Comparison of ENCODE assay signal across 19 cellular contexts in genomic region chr2:40690525-40690924, GRCh38.
DNase-seq lines count a peak whose midpoint lies in the region; ATAC-seq and TF ChIP-seq lines count a peak whose summit lies in the region.
"Had no signal": no experiment of that assay in that cellular context is flagged by ENCODE, and none has a peak within 500 bp of the region (broad histone marks: within the 10 kb centered on the region; RNA-seq: fewer than 3 reads in every experiment).

No MANE protein-coding gene starts in this region.

- H3K4me3 ChIP-seq in heart left ventricle (no peak overlapping the region), vagina (no peak overlapping the region)

- H3K27me3 Mint-ChIP-seq in CD4-positive, alpha-beta T cell, result no peaks in the 10 kb centered on the region
- H3K27me3 Mint-ChIP-seq: IgD-negative memory B cell had no signal

- H3K36me3 ChIP-seq in heart left ventricle (no peaks in the 10 kb centered on the region), vagina (no peaks in the 10 kb centered on the region)

- no peaks in the 10 kb centered on the region for H3K4me1 ChIP-seq in heart left ventricle
- no peaks in the 10 kb centered on the region for H3K4me1 ChIP-seq in vagina

- no peaks in the 10 kb centered on the region for H3K9me3 Mint-ChIP-seq in CD4-positive, alpha-beta T cell

- POLR2A ChIA-PET in CD4-positive, alpha-beta T cell (lab: Charles Lee), result no interaction called here

- TF ChIP-seq CTCF in heart left ventricle (IDR thresholded peaks at IDR 0.05), result no peak
- no peak for TF ChIP-seq CTCF in vagina (IDR thresholded peaks at IDR 0.05)
- no peak for TF ChIP-seq CTCF in CD4-positive, alpha-beta T cell (IDR thresholded peaks at IDR 0.05)

- H3K27ac ChIP-seq in heart left ventricle (no peak overlapping the region), vagina (peak overlapping the region; percentile 39)
- H3K27ac ChIP-seq in CD4-positive, alpha-beta T cell (ENCODE audit: low read depth, low read length), result no peak overlapping the region
- H3K27ac ChIP-seq: C4-2B, RWPE1 had no signal

- no peaks in the 10 kb centered on the region for H3K4me1 Mint-ChIP-seq in CD4-positive, alpha-beta T cell (ENCODE audit: low read depth)
- H3K4me1 Mint-ChIP-seq: IgD-negative memory B cell had no signal

- ATAC-seq in Right ventricle myocardium superior (ENCODE audit: poor library complexity) (peak; percentile 18), heart left ventricle (no peak), sciatic nerve (peak; percentile 57)
- no peak for ATAC-seq in CD4-positive, alpha-beta T cell (ENCODE audit: poor library complexity)

- no peak overlapping the region for H3K4me3 Mint-ChIP-seq in CD4-positive, alpha-beta T cell
- H3K4me3 Mint-ChIP-seq: IgD-negative memory B cell had no signal

- H3K27me3 ChIP-seq in heart left ventricle (no peaks in the 10 kb centered on the region), vagina (no peaks in the 10 kb centered on the region)
- H3K27me3 ChIP-seq in CD4-positive, alpha-beta T cell (ENCODE audit: control insufficient read depth, insufficient read depth, low read length), result no peaks in the 10 kb centered on the region

- TF ChIP-seq POLR2A in heart left ventricle (IDR thresholded peaks at IDR 0.05) (no peak), vagina (IDR thresholded peaks at IDR 0.05) (no peak)

- CTCF ChIA-PET in CD4-positive, alpha-beta T cell (lab: Charles Lee), result no interaction called here

- WGBS in heart left ventricle, 4 donors, result 74 to 91% (median 83%) methylated on average over 3 of the region's 3 CpGs

- peaks cover 0 to 6% (median 0%) of the 10 kb centered on the region in 12 donors for H3K9me3 ChIP-seq in heart left ventricle
- no peaks in the 10 kb centered on the region for H3K9me3 ChIP-seq in vagina
- no peaks in the 10 kb centered on the region for H3K9me3 ChIP-seq in CD4-positive, alpha-beta T cell (ENCODE audit: control insufficient read depth, low read length)

- intact Hi-C loops in Right ventricle myocardium superior (cut with DNase I), result no loop called here
- intact Hi-C loops in heart left ventricle (cut with DNase I), result no loop called here
- intact Hi-C loops in sciatic nerve (cut with DNase I), result no loop called here
- intact Hi-C loops in vagina (cut with DNase I), result no loop called here
- intact Hi-C loops in CD4-positive, alpha-beta T cell (cut with DNase I, micrococcal nuclease), result no loop called here

- H3K27ac Mint-ChIP-seq in CD4-positive, alpha-beta T cell, result no peak overlapping the region
- H3K27ac Mint-ChIP-seq: IgD-negative memory B cell had no signal

- DNase-seq in Right ventricle myocardium superior, result no peak
- no peak for DNase-seq in heart left ventricle
- peak; percentile 2 for DNase-seq in globus pallidus (ENCODE audit: low spot score)
- no peak for DNase-seq in sciatic nerve (ENCODE audit: low spot score)
- no peak for DNase-seq in vagina (ENCODE audit: extremely low spot score in 2 of 2)
- no peak for DNase-seq in CD4-positive, alpha-beta T cell
- no peak for DNase-seq in NCI-H748 (lab: John Stamatoyannopoulos, UW; ENCODE audit: unreplicated experiment)
- DNase-seq in NCI-H82 (lab: John Stamatoyannopoulos, UW), result no peak
- DNase-seq: 8988T, EL, GF-D8, Karpas-422, MV-4-11, NCI-H1694, NCI-H2081, NCI-H69 had no signal

- no peaks in the 10 kb centered on the region for H3K36me3 Mint-ChIP-seq in CD4-positive, alpha-beta T cell (ENCODE audit: low read depth)
- H3K36me3 Mint-ChIP-seq: IgD-negative memory B cell had no signal

Comparison
In these comparisons a context has a peak if more than half of its experiments do, and no peak if none do; other contexts are left out.
1. ATAC-seq: peak in Right ventricle myocardium superior (single experiment) and sciatic nerve (single experiment); none in heart left ventricle (0 of 4) and CD4-positive, alpha-beta T cell (single experiment).